ENCODE assay signal across 1 cellular context in the genomic region with DNA sequence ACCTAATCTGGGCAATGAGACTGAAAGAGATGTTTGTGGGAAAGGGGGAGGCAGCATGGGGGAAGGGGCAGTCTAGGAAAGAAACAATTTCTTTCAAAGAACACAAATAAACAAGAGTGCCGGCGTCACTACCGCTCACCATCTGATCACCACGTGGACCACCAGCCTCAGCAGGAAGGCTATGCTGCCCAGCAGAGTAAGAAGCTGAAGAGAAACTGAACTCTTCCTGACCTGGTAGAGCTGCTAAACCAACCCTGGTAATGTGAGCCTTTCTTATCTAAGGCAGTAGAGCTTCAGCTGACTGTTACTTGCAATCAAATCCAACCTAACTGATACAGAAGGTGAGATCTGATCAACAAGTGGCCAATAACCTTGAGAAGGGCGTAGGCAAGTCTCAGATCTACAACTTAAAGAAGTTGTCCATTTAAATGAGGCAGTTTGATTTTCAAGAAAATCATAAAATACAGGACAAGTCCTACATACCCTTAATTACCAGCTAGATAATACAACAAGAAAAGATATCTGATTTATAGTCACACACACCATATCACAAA.
TF ChIP-seq lines count a peak whose summit lies in the region.

No MANE protein-coding gene starts in this region.

TF ChIP-seq in IMR-90, 13 proteins besides CTCF, POLR2A, EP300 and RAD21 (continued from another document):
- TF ChIP-seq, protein P1, sequence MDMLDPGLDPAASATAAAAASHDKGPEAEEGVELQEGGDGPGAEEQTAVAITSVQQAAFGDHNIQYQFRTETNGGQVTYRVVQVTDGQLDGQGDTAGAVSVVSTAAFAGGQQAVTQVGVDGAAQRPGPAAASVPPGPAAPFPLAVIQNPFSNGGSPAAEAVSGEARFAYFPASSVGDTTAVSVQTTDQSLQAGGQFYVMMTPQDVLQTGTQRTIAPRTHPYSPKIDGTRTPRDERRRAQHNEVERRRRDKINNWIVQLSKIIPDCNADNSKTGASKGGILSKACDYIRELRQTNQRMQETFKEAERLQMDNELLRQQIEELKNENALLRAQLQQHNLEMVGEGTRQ (IDR thresholded peaks at IDR 0.05; ENCODE audit: low read depth, low read length) = no peak
- TF ChIP-seq, protein P2, sequence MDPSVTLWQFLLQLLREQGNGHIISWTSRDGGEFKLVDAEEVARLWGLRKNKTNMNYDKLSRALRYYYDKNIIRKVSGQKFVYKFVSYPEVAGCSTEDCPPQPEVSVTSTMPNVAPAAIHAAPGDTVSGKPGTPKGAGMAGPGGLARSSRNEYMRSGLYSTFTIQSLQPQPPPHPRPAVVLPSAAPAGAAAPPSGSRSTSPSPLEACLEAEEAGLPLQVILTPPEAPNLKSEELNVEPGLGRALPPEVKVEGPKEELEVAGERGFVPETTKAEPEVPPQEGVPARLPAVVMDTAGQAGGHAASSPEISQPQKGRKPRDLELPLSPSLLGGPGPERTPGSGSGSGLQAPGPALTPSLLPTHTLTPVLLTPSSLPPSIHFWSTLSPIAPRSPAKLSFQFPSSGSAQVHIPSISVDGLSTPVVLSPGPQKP (IDR thresholded peaks at IDR 0.05; ENCODE audit: borderline replicate concordance, low read depth, low read length) = no peak
- TF ChIP-seq FOS (IDR thresholded peaks at IDR 0.05; ENCODE audit: low read depth, low read length) (no peak), SMC3 (IDR thresholded peaks at IDR 0.05; ENCODE audit: low read depth, low read length) (no peak), RCOR1 (IDR thresholded peaks at IDR 0.05; ENCODE audit: insufficient replicate concordance, low read length) (no peak), BHLHE40 (IDR thresholded peaks at IDR 0.05; ENCODE audit: low read depth, low read length) (no peak)
